1 cellular context compared by ENCODE assay signal in the genomic region with DNA sequence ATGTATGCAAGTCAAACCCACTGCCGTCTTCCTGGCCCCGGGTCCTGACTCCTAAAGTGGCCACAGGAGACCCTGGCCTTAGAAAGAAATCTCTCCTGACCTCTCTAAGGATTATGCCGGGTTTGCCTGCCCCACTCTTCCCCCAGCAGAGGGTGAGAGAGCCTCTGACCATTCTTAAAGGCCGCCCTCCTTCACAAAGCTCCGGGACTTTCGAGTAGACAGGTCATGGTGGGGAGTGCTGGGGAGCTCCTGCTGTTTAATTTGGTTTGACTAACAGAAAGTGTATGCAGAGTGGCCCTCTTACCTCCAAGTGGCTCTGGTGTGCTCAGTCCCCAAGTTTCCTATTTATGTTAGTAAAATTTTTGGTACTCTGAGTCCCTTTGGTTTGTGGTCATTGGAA.
TF ChIP-seq lines count a peak whose summit lies in the region.

No MANE protein-coding gene starts in this region.

TF ChIP-seq in HepG2, 621 proteins besides CTCF, POLR2A, EP300 and RAD21 (continued from another document):
- no peak for TF ChIP-seq PRMT3 (CRISPR knock-in tag; IDR thresholded peaks at IDR 0.05; ENCODE audit: borderline replicate concordance, low read depth)
- TF ChIP-seq, protein P1, sequence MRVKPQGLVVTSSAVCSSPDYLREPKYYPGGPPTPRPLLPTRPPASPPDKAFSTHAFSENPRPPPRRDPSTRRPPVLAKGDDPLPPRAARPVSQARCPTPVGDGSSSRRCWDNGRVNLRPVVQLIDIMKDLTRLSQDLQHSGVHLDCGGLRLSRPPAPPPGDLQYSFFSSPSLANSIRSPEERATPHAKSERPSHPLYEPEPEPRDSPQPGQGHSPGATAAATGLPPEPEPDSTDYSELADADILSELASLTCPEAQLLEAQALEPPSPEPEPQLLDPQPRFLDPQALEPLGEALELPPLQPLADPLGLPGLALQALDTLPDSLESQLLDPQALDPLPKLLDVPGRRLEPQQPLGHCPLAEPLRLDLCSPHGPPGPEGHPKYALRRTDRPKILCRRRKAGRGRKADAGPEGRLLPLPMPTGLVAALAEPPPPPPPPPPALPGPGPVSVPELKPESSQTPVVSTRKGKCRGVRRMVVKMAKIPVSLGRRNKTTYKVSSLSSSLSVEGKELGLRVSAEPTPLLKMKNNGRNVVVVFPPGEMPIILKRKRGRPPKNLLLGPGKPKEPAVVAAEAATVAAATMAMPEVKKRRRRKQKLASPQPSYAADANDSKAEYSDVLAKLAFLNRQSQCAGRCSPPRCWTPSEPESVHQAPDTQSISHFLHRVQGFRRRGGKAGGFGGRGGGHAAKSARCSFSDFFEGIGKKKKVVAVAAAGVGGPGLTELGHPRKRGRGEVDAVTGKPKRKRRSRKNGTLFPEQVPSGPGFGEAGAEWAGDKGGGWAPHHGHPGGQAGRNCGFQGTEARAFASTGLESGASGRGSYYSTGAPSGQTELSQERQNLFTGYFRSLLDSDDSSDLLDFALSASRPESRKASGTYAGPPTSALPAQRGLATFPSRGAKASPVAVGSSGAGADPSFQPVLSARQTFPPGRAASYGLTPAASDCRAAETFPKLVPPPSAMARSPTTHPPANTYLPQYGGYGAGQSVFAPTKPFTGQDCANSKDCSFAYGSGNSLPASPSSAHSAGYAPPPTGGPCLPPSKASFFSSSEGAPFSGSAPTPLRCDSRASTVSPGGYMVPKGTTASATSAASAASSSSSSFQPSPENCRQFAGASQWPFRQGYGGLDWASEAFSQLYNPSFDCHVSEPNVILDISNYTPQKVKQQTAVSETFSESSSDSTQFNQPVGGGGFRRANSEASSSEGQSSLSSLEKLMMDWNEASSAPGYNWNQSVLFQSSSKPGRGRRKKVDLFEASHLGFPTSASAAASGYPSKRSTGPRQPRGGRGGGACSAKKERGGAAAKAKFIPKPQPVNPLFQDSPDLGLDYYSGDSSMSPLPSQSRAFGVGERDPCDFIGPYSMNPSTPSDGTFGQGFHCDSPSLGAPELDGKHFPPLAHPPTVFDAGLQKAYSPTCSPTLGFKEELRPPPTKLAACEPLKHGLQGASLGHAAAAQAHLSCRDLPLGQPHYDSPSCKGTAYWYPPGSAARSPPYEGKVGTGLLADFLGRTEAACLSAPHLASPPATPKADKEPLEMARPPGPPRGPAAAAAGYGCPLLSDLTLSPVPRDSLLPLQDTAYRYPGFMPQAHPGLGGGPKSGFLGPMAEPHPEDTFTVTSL (CRISPR knock-in tag; IDR thresholded peaks at IDR 0.05; ENCODE audit: borderline replicate concordance), result no peak
- no peak for TF ChIP-seq RCOR2 (CRISPR knock-in tag; IDR thresholded peaks at IDR 0.05)
- TF ChIP-seq, protein P2, sequence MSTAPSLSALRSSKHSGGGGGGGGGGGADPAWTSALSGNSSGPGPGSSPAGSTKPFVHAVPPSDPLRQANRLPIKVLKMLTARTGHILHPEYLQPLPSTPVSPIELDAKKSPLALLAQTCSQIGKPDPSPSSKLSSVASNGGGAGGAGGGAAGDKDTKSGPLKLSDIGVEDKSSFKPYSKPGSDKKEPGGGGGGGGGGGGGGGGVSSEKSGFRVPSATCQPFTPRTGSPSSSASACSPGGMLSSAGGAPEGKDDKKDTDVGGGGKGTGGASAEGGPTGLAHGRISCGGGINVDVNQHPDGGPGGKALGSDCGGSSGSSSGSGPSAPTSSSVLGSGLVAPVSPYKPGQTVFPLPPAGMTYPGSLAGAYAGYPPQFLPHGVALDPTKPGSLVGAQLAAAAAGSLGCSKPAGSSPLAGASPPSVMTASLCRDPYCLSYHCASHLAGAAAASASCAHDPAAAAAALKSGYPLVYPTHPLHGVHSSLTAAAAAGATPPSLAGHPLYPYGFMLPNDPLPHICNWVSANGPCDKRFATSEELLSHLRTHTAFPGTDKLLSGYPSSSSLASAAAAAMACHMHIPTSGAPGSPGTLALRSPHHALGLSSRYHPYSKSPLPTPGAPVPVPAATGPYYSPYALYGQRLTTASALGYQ (CRISPR knock-in tag; IDR thresholded peaks at IDR 0.05), result no peak
